ENCODE assay signal across 1 cellular context in genomic region chr17:7021993-7022778, GRCh38.
TF ChIP-seq lines count a peak whose summit lies in the region.

No MANE protein-coding gene starts in this region.

TF ChIP-seq in HepG2, 621 proteins besides CTCF, POLR2A, EP300 and RAD21 (continued from another document and continues in another):
- TF ChIP-seq ZXDC (CRISPR knock-in tag; IDR thresholded peaks at IDR 0.05) (no peak), ZFP36L1 (CRISPR knock-in tag; IDR thresholded peaks at IDR 0.05) (no peak), SCMH1 (CRISPR knock-in tag; IDR thresholded peaks at IDR 0.05; ENCODE audit: borderline replicate concordance) (no peak), TSC22D2 (CRISPR knock-in tag; IDR thresholded peaks at IDR 0.05; ENCODE audit: borderline replicate concordance) (no peak), THAP11 (CRISPR knock-in tag; IDR thresholded peaks at IDR 0.05) (0 out of 2 replicates have a peak, but pooled peaks have one; percentile 43), ZFP62 (CRISPR knock-in tag; IDR thresholded peaks at IDR 0.05) (no peak), FOXK2 (IDR thresholded peaks at IDR 0.05) (no peak), KLF11 (CRISPR knock-in tag; IDR thresholded peaks at IDR 0.05) (no peak), SP1 (IDR thresholded peaks at IDR 0.05) (no peak), SP1 (CRISPR knock-in tag; IDR thresholded peaks at IDR 0.05) (no peak), FOXK1 (CRISPR knock-in tag; IDR thresholded peaks at IDR 0.05; ENCODE audit: borderline replicate concordance, low read depth) (no peak), ZNF792 (CRISPR knock-in tag; IDR thresholded peaks at IDR 0.05) (no peak), RXRA (CRISPR knock-in tag; IDR thresholded peaks at IDR 0.05) (peak; percentile 57), PBX3 (CRISPR knock-in tag; IDR thresholded peaks at IDR 0.05; ENCODE audit: borderline replicate concordance) (no peak), GATAD1 (CRISPR knock-in tag; IDR thresholded peaks at IDR 0.05) (peak; percentile 54), ZNF101 (CRISPR knock-in tag; IDR thresholded peaks at IDR 0.05; ENCODE audit: borderline replicate concordance, low read depth) (no peak), FOXO4 (CRISPR knock-in tag; conservative IDR thresholded peaks at IDR 0.05) (no peak), SIX4 (CRISPR knock-in tag; IDR thresholded peaks at IDR 0.05) (0 out of 2 replicates have a peak, but pooled peaks have one; percentile 16), CBX5 (CRISPR knock-in tag; IDR thresholded peaks at IDR 0.05; ENCODE audit: borderline replicate concordance) (no peak; the same call in 1 of the 2 replicates), CSRNP2 (CRISPR knock-in tag; conservative IDR thresholded peaks at IDR 0.05; ENCODE audit: low read depth) (no peak), ZNF883 (CRISPR knock-in tag; IDR thresholded peaks at IDR 0.05; ENCODE audit: not compliant biosample characterization) (peak; percentile 67), ZSCAN22 (CRISPR knock-in tag; IDR thresholded peaks at IDR 0.05) (no peak), DMAP1 (CRISPR knock-in tag; IDR thresholded peaks at IDR 0.05) (peak; percentile 38; the same call in 1 of the 2 replicates), NCOR1 (IDR thresholded peaks at IDR 0.05; ENCODE audit: borderline replicate concordance, low read length) (no peak), CHD2 (IDR thresholded peaks at IDR 0.05; ENCODE audit: low read depth, low read length) (no peak), ZNF350 (CRISPR knock-in tag; IDR thresholded peaks at IDR 0.05; ENCODE audit: borderline replicate concordance, low read depth) (peak; percentile 34; the same call in 1 of the 2 replicates), ZNF160 (CRISPR knock-in tag; IDR thresholded peaks at IDR 0.05) (no peak), ZNF382 (CRISPR knock-in tag; IDR thresholded peaks at IDR 0.05; ENCODE audit: borderline replicate concordance) (no peak), ZNF337 (CRISPR knock-in tag; IDR thresholded peaks at IDR 0.05; ENCODE audit: borderline replicate concordance, low read depth) (no peak), NCOA5 (CRISPR knock-in tag; IDR thresholded peaks at IDR 0.05) (no peak), GATAD2A (CRISPR knock-in tag; IDR thresholded peaks at IDR 0.05) (peak; percentile 64; the same call in 1 of the 2 replicates), SRF (IDR thresholded peaks at IDR 0.05; ENCODE audit: low read depth, low read length) (no peak), ESRRA (CRISPR knock-in tag; IDR thresholded peaks at IDR 0.05; ENCODE audit: low read depth) (peak; percentile 27; the same call in 1 of the 2 replicates), REST (IDR thresholded peaks at IDR 0.05; ENCODE audit: borderline replicate concordance in 1 of 2, low read depth in 1 of 2, low read length in 2 of 2) (no peak), FOXO1 (CRISPR knock-in tag; IDR thresholded peaks at IDR 0.05) (0 out of 2 replicates have a peak, but pooled peaks have one; percentile 34), ZSCAN12 (CRISPR knock-in tag; IDR thresholded peaks at IDR 0.05) (no peak), ZNF790 (CRISPR knock-in tag; IDR thresholded peaks at IDR 0.05; ENCODE audit: borderline replicate concordance) (no peak), ZNF17 (CRISPR knock-in tag; IDR thresholded peaks at IDR 0.05) (no peak), ZNF33B (CRISPR knock-in tag; IDR thresholded peaks at IDR 0.05) (0 out of 2 replicates have a peak, but pooled peaks have one; percentile 52), ZNF142 (CRISPR knock-in tag; IDR thresholded peaks at IDR 0.05) (no peak), ZNF710 (CRISPR knock-in tag; IDR thresholded peaks at IDR 0.05; ENCODE audit: borderline replicate concordance) (no peak), CENPT (CRISPR knock-in tag; IDR thresholded peaks at IDR 0.05; ENCODE audit: low read depth) (no peak), ZBTB43 (CRISPR knock-in tag; conservative IDR thresholded peaks at IDR 0.05) (0 out of 2 replicates have a peak, but pooled peaks have one; percentile 25), TBX3 (IDR thresholded peaks at IDR 0.05; ENCODE audit: borderline replicate concordance) (no peak), ZNF232 (CRISPR knock-in tag; IDR thresholded peaks at IDR 0.05; ENCODE audit: borderline replicate concordance) (no peak), HIVEP1 (CRISPR knock-in tag; IDR thresholded peaks at IDR 0.05) (no peak; the same call in 1 of the 2 replicates), PTBP1 (IDR thresholded peaks at IDR 0.05; ENCODE audit: low read depth, low read length, poor library complexity, severe bottlenecking) (no peak)
